Comparison of ENCODE assay signal across 26 cellular contexts in the genomic region with DNA sequence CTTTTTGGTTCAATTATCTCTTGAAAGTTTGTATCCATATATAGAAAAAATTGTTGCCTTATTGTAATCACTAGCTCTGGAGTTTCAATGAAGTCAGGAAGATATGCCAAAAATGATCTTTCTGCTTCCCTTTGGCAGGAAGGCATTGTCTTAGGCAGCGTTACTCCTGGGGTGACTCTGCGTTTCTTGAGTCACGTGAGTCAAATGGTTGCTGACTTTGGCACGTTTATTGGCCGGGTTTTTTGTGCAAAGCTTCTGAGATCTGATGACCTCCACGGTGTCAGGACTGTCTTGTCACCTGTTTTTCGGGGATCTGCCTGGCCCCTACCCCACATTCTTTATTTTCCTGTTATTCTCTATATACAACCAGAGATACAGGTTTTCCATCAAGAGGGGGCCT. TPM values are rescaled to one million over a fixed set of nuclear protein-coding genes. Genes with fewer than 3 reads are reported as not detected.
"Had no signal": no experiment of that assay in that cellular context is flagged by ENCODE, and none has a peak within 500 bp of the region (broad histone marks: within the 10 kb centered on the region; RNA-seq: fewer than 3 reads in every experiment).

No MANE protein-coding gene starts in this region.

- H3K4me3 Mint-ChIP-seq: natural killer cell; nephron; neural progenitor cell; stimulated activated effector memory CD8-positive, alpha-beta T cell treated with anti-CD3 and anti-CD28 coated beads, Interleukin-12 subunit alpha, Interleukin-12 subunit beta, amount 100 ng/mL, for 72 hours; stimulated activated naive B cell treated with anti-CD40 and anti-IgM and Interleukin-4, amounts not matched to agents 10 μg/mL and 1 μg/mL and 100 μg/mL, for 72 hours; stimulated activated naive CD8-positive, alpha-beta T cell treated with anti-CD3 and anti-CD28 coated beads, Interleukin-15, Interleukin-2, amounts not matched to agents 100 ng/mL and 50 ng/mL, for 24 hours had no signal

- H3K9ac ChIP-seq: neural progenitor cell, parathyroid adenoma had no signal

- H3K9me3 ChIP-seq: ovary, psoas muscle, right lobe of liver, sigmoid colon, stomach, thoracic aorta, thyroid gland, tibial nerve, upper lobe of left lung, vagina had no signal

- H3K27ac ChIP-seq: neural progenitor cell, ovary, parathyroid adenoma, psoas muscle, right lobe of liver, sigmoid colon, stomach, thoracic aorta, thyroid gland, tibial nerve, upper lobe of left lung, vagina had no signal

- H3K4me1 Mint-ChIP-seq: natural killer cell; nephron; neural progenitor cell; stimulated activated effector memory CD8-positive, alpha-beta T cell treated with anti-CD3 and anti-CD28 coated beads, Interleukin-12 subunit alpha, Interleukin-12 subunit beta, amount 100 ng/mL, for 72 hours; stimulated activated naive B cell treated with anti-CD40 and anti-IgM and Interleukin-4, amounts not matched to agents 10 μg/mL and 1 μg/mL and 100 μg/mL, for 72 hours had no signal

- H3K27ac Mint-ChIP-seq: natural killer cell; nephron; neural progenitor cell; stimulated activated effector memory CD8-positive, alpha-beta T cell treated with anti-CD3 and anti-CD28 coated beads, Interleukin-12 subunit alpha, Interleukin-12 subunit beta, amount 100 ng/mL, for 72 hours; stimulated activated naive B cell treated with anti-CD40 and anti-IgM and Interleukin-4, amounts not matched to agents 10 μg/mL and 1 μg/mL and 100 μg/mL, for 72 hours; stimulated activated naive CD8-positive, alpha-beta T cell treated with anti-CD3 and anti-CD28 coated beads, Interleukin-15, Interleukin-2, amounts not matched to agents 100 ng/mL and 50 ng/mL, for 24 hours had no signal

- H3K4me2 ChIP-seq: neural progenitor cell had no signal

- ATAC-seq: natural killer cell; psoas muscle; right cardiac atrium; right lobe of liver; stimulated activated effector memory CD8-positive, alpha-beta T cell treated with anti-CD3 and anti-CD28 coated beads, Interleukin-12 subunit alpha, Interleukin-12 subunit beta, amount 100 ng/mL, for 72 hours; stimulated activated naive B cell treated with anti-CD40 and anti-IgM and Interleukin-4, amounts not matched to agents 10 μg/mL and 1 μg/mL and 100 μg/mL, for 72 hours had no signal

- DNase-seq: natural killer cell; occipital lobe; ovary; psoas muscle; right cardiac atrium; sigmoid colon; stimulated activated CD4-positive, alpha-beta T cell treated with anti-CD3 and anti-CD28 coated beads, Interleukin-15, amount 100 ng/mL, for 24 hours; stimulated activated CD4-positive, alpha-beta T cell treated with anti-CD3 and anti-CD28 coated beads, Interleukin-2, amount 100 ng/mL, for 24 hours; stimulated activated CD4-positive, alpha-beta T cell treated with anti-CD3 and anti-CD28 coated beads, Interleukin-2, amount 100 ng/mL, for 48 hours; stimulated activated CD4-positive, alpha-beta T cell treated with anti-CD3 and anti-CD28 coated beads, Interleukin-4, amount 100 ng/mL, for 24 hours; stimulated activated naive B cell treated with anti-CD40 and anti-IgM and Interleukin-4, amounts not matched to agents 10 μg/mL and 1 μg/mL and 100 μg/mL, for 72 hours; stimulated activated naive CD4-positive, alpha-beta T cell treated with Interleukin-2 at 50 U/mL for 16 hours; stomach; thyroid gland; trophoblast cell; upper lobe of left lung had no signal

- H3K36me3 ChIP-seq: neural progenitor cell, ovary, right lobe of liver, sigmoid colon, stomach, thoracic aorta, thyroid gland, tibial nerve, upper lobe of left lung, vagina had no signal

- H3K36me3 Mint-ChIP-seq: natural killer cell; neural progenitor cell; stimulated activated effector memory CD8-positive, alpha-beta T cell treated with anti-CD3 and anti-CD28 coated beads, Interleukin-12 subunit alpha, Interleukin-12 subunit beta, amount 100 ng/mL, for 72 hours; stimulated activated naive B cell treated with anti-CD40 and anti-IgM and Interleukin-4, amounts not matched to agents 10 μg/mL and 1 μg/mL and 100 μg/mL, for 72 hours had no signal

- H3K4me1 ChIP-seq: neural progenitor cell, parathyroid adenoma, psoas muscle, right lobe of liver, sigmoid colon, stomach, thyroid gland, tibial nerve, upper lobe of left lung, vagina had no signal

- H3K4me3 ChIP-seq: neural progenitor cell, ovary, psoas muscle, right lobe of liver, sigmoid colon, stomach, thoracic aorta, thyroid gland, tibial nerve, upper lobe of left lung, vagina had no signal

- H3K27me3 ChIP-seq: ovary, right lobe of liver, thyroid gland, upper lobe of left lung, vagina had no signal

- H3K9me3 Mint-ChIP-seq: natural killer cell; nephron; stimulated activated effector memory CD8-positive, alpha-beta T cell treated with anti-CD3 and anti-CD28 coated beads, Interleukin-12 subunit alpha, Interleukin-12 subunit beta, amount 100 ng/mL, for 72 hours; stimulated activated naive B cell treated with anti-CD40 and anti-IgM and Interleukin-4, amounts not matched to agents 10 μg/mL and 1 μg/mL and 100 μg/mL, for 72 hours; stimulated activated naive CD8-positive, alpha-beta T cell treated with anti-CD3 and anti-CD28 coated beads, Interleukin-15, Interleukin-2, amounts not matched to agents 100 ng/mL and 50 ng/mL, for 24 hours had no signal

RNA-seq across cellular contexts. Expression of gene PHACTR3, which starts 10.4 kb away (rescaled TPM):
- total RNA-seq: natural killer cell, osteoblast, thoracic aorta had no signal
